In the genomic region with DNA sequence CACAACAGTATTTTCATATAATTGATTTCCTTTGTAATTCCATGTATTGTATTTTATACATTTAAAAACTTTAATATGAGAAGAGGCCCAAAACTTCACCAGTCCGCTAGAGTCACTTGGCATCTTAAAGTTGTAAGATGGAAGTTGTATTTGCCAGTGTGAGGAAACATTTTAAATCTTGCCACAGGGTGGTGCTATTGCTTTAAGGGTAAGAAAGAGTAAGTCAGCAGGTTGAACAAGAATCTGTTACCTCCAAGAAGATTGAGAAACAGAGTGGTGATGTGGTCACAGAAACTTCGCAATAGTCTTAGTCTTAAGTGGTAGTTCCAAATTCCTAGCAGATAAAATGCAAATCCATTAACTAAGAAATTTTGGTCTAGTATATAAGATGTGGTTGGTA, we compare ENCODE assay signal across 8 cellular contexts. TPM values are rescaled to one million over a fixed set of nuclear protein-coding genes. Genes with fewer than 3 reads are reported as not detected.
DNase-seq lines count a peak whose midpoint lies in the region; ATAC-seq and TF ChIP-seq lines count a peak whose summit lies in the region.

No MANE protein-coding gene starts in this region.

- H3K4me3 ChIP-seq in PC-3 (ENCODE audit: low read length) = no peak overlapping the region
- no peak overlapping the region for H3K4me3 ChIP-seq in mammary epithelial cell (replicated peaks in 1 of 3; ENCODE audit: insufficient read depth in 1 of 3, low read depth in 2 of 3, low read length in 3 of 3)

- WGBS in mammary epithelial cell (ENCODE audit: low coverage, missing lambda C conversion rate) = 6% methylated on average over 2 of the region's 2 CpGs

- H4K20me1 ChIP-seq in PC-3 (ENCODE audit: low read length) = no peaks in the 10 kb centered on the region
- no peaks in the 10 kb centered on the region for H4K20me1 ChIP-seq in mammary epithelial cell (ENCODE audit: insufficient read depth, low read length)

- no peaks in the 10 kb centered on the region for H3F3A ChIP-seq in PC-3 (ENCODE audit: low read length, unreplicated experiment)

- TF ChIP-seq CTCF in Calu3 (IDR thresholded peaks at IDR 0.05; ENCODE audit: unreplicated experiment) (peak; percentile 56), PC-3 (conservative IDR thresholded peaks at IDR 0.05; ENCODE audit: low read depth, low read length) (peak; percentile 66), mammary epithelial cell (conservative IDR thresholded peaks at IDR 0.05 in 1 of 2, IDR thresholded peaks at IDR 0.05 in 1 of 2; ENCODE audit: extremely low read depth in 1 of 2, insufficient read depth in 1 of 2, low read depth in 1 of 2, low read length in 2 of 2) (peak; percentile 59 to 70)

- dilution Hi-C loops in mammary epithelial cell (cut with HindIII; ENCODE audit: low sequenced_read_pairs) = no loop called here

- H2AFZ ChIP-seq in PC-3 (ENCODE audit: low read length) (peak overlapping the region; percentile 60), mammary epithelial cell (ENCODE audit: low read depth, low read length) (no peak overlapping the region)

- H3K36me3 ChIP-seq in PC-3 (ENCODE audit: low read depth, low read length) = no peaks in the 10 kb centered on the region
- no peaks in the 10 kb centered on the region for H3K36me3 ChIP-seq in mammary epithelial cell (ENCODE audit: insufficient read depth, low read length)

- intact Hi-C loops in Calu3 (cut with micrococcal nuclease; ENCODE audit: unreplicated experiment) = loop anchor here (1.0 to 5.0 kb wide), 3 partner anchors 97 to 251 kb away; no protein-coding TSS in a partner anchor
- intact Hi-C loops in PC-3 (cut with micrococcal nuclease) = loop anchor here (1.0 to 5.0 kb wide), 6 partner anchors 52 to 513 kb away; no protein-coding TSS in a partner anchor
- intact Hi-C loops in mammary epithelial cell (cut with micrococcal nuclease) = loop anchor here (1.0 to 10.0 kb wide), 4 partner anchors 52 to 630 kb away; no protein-coding TSS in a partner anchor

- DNase-seq in Calu3 (peak; percentile 66), GM19238 (ENCODE audit: insufficient read length, low spot score) (peak; percentile 16), KG1 (lab: John Stamatoyannopoulos, UW) (peak; percentile 56), PC-3 (peak; percentile 90), mammary epithelial cell (peak; percentile 90), kidney tubule cell (ENCODE audit: low spot score) (peak; percentile 91)
- DNase-seq in stimulated activated naive CD8-positive, alpha-beta T cell treated with anti-CD3 and anti-CD28 coated beads, Interleukin-15, amount 100 ng/mL, for 72 hours = peak; percentile 41 to 49

- peak overlapping the region; percentile 61 for H3K27ac ChIP-seq in PC-3 (ENCODE audit: low read length)
- H3K27ac ChIP-seq in mammary epithelial cell (ENCODE audit: insufficient read depth, low read depth, low read length) = no peak overlapping the region

- H3K4me2 ChIP-seq in PC-3 (ENCODE audit: low read length) = peak overlapping the region; percentile 10; the same call in 1 of the 2 replicates
- no peak overlapping the region for H3K4me2 ChIP-seq in mammary epithelial cell (ENCODE audit: insufficient read depth, low read depth, low read length)

- H3K9me2 ChIP-seq in PC-3 (replicated peaks; ENCODE audit: low read length) = no peaks in the 10 kb centered on the region

- no peak overlapping the region for H3K4me3 Mint-ChIP-seq in Calu3 (ENCODE audit: low read depth, unreplicated experiment)
- H3K4me3 Mint-ChIP-seq in stimulated activated naive CD8-positive, alpha-beta T cell treated with anti-CD3 and anti-CD28 coated beads, Interleukin-15, amount 100 ng/mL, for 72 hours = no peak overlapping the region

- no peak overlapping the region for H3K27ac Mint-ChIP-seq in Calu3 (ENCODE audit: unreplicated experiment)
- H3K27ac Mint-ChIP-seq in stimulated activated naive CD8-positive, alpha-beta T cell treated with anti-CD3 and anti-CD28 coated beads, Interleukin-15, amount 100 ng/mL, for 72 hours = no peak overlapping the region

- H3K27me3 Mint-ChIP-seq in Calu3 (ENCODE audit: unreplicated experiment) = no peaks in the 10 kb centered on the region
- H3K27me3 Mint-ChIP-seq in stimulated activated naive CD8-positive, alpha-beta T cell treated with anti-CD3 and anti-CD28 coated beads, Interleukin-15, amount 100 ng/mL, for 72 hours = peaks cover 8% of the 10 kb centered on the region

- POLR2A ChIA-PET in PC-3 (lab: Charles Lee; ENCODE audit: unreplicated experiment) = no interaction called here

- H3K27me3 ChIP-seq in PC-3 (ENCODE audit: low read length) = no peaks in the 10 kb centered on the region
- no peaks in the 10 kb centered on the region for H3K27me3 ChIP-seq in mammary epithelial cell (ENCODE audit: insufficient read depth, low read length)

- in situ Hi-C loops in mammary epithelial cell (cut with MboI; ENCODE audit: low sequenced_read_pairs in 2 of 2) = loop anchor here (10.0 to 25.0 kb wide), 2 partner anchors 157 to 250 kb away; partner anchors contain the start of gene IL33 (in 1 of the 2)

- H3K9me3 ChIP-seq in PC-3 (ENCODE audit: low read length) (no peaks in the 10 kb centered on the region), mammary epithelial cell (replicated peaks; ENCODE audit: insufficient read depth, low read length) (no peaks in the 10 kb centered on the region)

- ATAC-seq in PC-3 (peak; percentile 83), HG03460 (IDR thresholded peaks at IDR 0.05; ENCODE audit: unreplicated experiment) (no peak)
- ATAC-seq in stimulated activated naive CD8-positive, alpha-beta T cell treated with anti-CD3 and anti-CD28 coated beads, Interleukin-15, amount 100 ng/mL, for 72 hours = peak; percentile 74

- peaks cover 9% of the 10 kb centered on the region for H3K4me1 Mint-ChIP-seq in Calu3 (ENCODE audit: low read depth, unreplicated experiment)
- H3K4me1 Mint-ChIP-seq in stimulated activated naive CD8-positive, alpha-beta T cell treated with anti-CD3 and anti-CD28 coated beads, Interleukin-15, amount 100 ng/mL, for 72 hours = peaks cover 6% of the 10 kb centered on the region

- no TSS peak for BruUV-seq in Calu3 (replicated peaks; lab: Mats Ljungman, UMichigan)
- BruUV-seq in PC-3 (replicated peaks; lab: Mats Ljungman, UMichigan) = no TSS peak
- no TSS peak for BruUV-seq in mammary epithelial cell (replicated peaks; lab: Mats Ljungman, UMichigan)

- H3K79me2 ChIP-seq in PC-3 (ENCODE audit: low read length) (no peaks in the 10 kb centered on the region), mammary epithelial cell (ENCODE audit: insufficient read depth, low read length) (no peaks in the 10 kb centered on the region)

- H3K9me3 Mint-ChIP-seq in Calu3 (ENCODE audit: low read depth, unreplicated experiment) = no peaks in the 10 kb centered on the region
- no peaks in the 10 kb centered on the region for H3K9me3 Mint-ChIP-seq in stimulated activated naive CD8-positive, alpha-beta T cell treated with anti-CD3 and anti-CD28 coated beads, Interleukin-15, amount 100 ng/mL, for 72 hours

- H3K36me3 Mint-ChIP-seq in Calu3 (ENCODE audit: insufficient read depth, unreplicated experiment) = no peaks in the 10 kb centered on the region

- CTCF ChIA-PET in Calu3 (lab: Charles Lee) (interaction anchor here (1.0 to 2.1 kb wide), 3 partner anchors 52 to 251 kb away, joined by 4 to 43 read pairs (median 4); no protein-coding TSS in a partner anchor), PC-3 (lab: Charles Lee) (interaction anchor here (0.6 to 2.1 kb wide), 2 partner anchors 189 to 251 kb away, joined by 3 to 18 read pairs; no protein-coding TSS in a partner anchor), mammary epithelial cell (lab: Charles Lee; ENCODE audit: low non-redundant PET) (no interaction called here)

- peak overlapping the region; percentile 41; the same call in 1 of the 2 replicates for H3K9ac ChIP-seq in PC-3 (ENCODE audit: low read length)
- H3K9ac ChIP-seq in mammary epithelial cell (ENCODE audit: insufficient read depth, low read length) = no peak overlapping the region

- H3K4me1 ChIP-seq in PC-3 (ENCODE audit: insufficient read depth, low read length) (peaks cover 15% of the 10 kb centered on the region), mammary epithelial cell (ENCODE audit: insufficient read depth, low read length) (peaks cover 15% of the 10 kb centered on the region)

RNA-seq across cellular contexts. Expression of gene RANBP6, which starts 39.8 kb away (rescaled TPM):
- 16.1 and 17.7 TPM in 2 replicates for total RNA-seq in Calu3 (2022)
- 11.6 and 14.1 TPM in 2 replicates for total RNA-seq in PC-3 (2014; rRNA removed)
- total RNA-seq in mammary epithelial cell = 10 to 100 TPM; 13.4 to 23.3 TPM
- 6.8 TPM for polyA plus RNA-seq in mammary epithelial cell
- 27.0 TPM for polyA minus RNA-seq in mammary epithelial cell

Comparison
In these comparisons a context has a peak if more than half of its experiments do, and no peak if none do; other contexts are left out.
1. DNase-seq: peak in every context shown above with its lines; median percentile 91 in kidney tubule cell; 90 in PC-3; 90 in mammary epithelial cell; 66 in Calu3; 56 in KG1; 45 in stimulated activated naive CD8-positive, alpha-beta T cell treated with anti-CD3 and anti-CD28 coated beads, Interleukin-15, amount 100 ng/mL, for 72 hours; 16 in GM19238.